In the genomic region with DNA sequence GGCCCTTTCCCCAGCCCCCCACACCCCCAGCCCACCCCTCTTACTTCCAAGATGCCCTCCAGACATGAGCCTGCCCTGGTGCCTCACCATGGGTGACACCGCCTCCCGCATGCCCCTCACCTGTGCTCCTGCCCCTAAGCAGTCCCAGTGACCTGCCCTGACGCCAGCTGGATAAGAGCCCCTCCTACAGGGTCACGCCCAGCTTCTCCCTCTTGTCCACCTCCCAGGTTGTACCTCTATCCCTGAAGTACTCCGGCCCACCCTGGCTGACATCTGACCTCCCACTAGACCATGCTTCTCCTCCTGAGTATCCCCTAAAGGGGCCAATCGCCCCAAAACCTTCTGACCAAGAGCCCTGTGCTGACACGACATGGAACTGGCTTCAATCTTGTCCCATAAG, we compare ENCODE assay signal across 8 cellular contexts. TPM values are rescaled to one million over a fixed set of nuclear protein-coding genes. Genes with fewer than 3 reads are reported as not detected.
DNase-seq lines count a peak whose midpoint lies in the region; ATAC-seq and TF ChIP-seq lines count a peak whose summit lies in the region.

No MANE protein-coding gene starts in this region.

- no peaks in the 10 kb centered on the region for H3K36me3 ChIP-seq in PC-3 (ENCODE audit: low read depth, low read length)

- H4K20me1 ChIP-seq in PC-3 (ENCODE audit: low read length), result no peaks in the 10 kb centered on the region

- H3K27me3 Mint-ChIP-seq in activated CD4-positive, alpha-beta T cell treated with anti-CD3 and anti-CD28 coated beads, Interleukin-2, amount 10 ng/mL, durations not matched to agents 7 days and 5 days, result peaks cover 28% of the 10 kb centered on the region
- peaks cover 42% of the 10 kb centered on the region for H3K27me3 Mint-ChIP-seq in progenitor cell of endocrine pancreas

- H2AFZ ChIP-seq in PC-3 (ENCODE audit: low read length), result no peak overlapping the region

- no peak overlapping the region for H3K27ac Mint-ChIP-seq in activated CD4-positive, alpha-beta T cell treated with anti-CD3 and anti-CD28 coated beads, Interleukin-2, amount 10 ng/mL, durations not matched to agents 7 days and 5 days
- H3K27ac Mint-ChIP-seq in progenitor cell of endocrine pancreas, result no peak overlapping the region

- peak overlapping the region; percentile 68 for H3K4me3 Mint-ChIP-seq in activated CD4-positive, alpha-beta T cell treated with anti-CD3 and anti-CD28 coated beads, Interleukin-2, amount 10 ng/mL, durations not matched to agents 7 days and 5 days
- peak overlapping the region; percentile 32 for H3K4me3 Mint-ChIP-seq in progenitor cell of endocrine pancreas (ENCODE audit: low read depth)

- H3K79me2 ChIP-seq in PC-3 (ENCODE audit: low read length), result no peaks in the 10 kb centered on the region

- peaks cover 10% of the 10 kb centered on the region for H3K4me1 Mint-ChIP-seq in activated CD4-positive, alpha-beta T cell treated with anti-CD3 and anti-CD28 coated beads, Interleukin-2, amount 10 ng/mL, durations not matched to agents 7 days and 5 days
- no peaks in the 10 kb centered on the region for H3K4me1 Mint-ChIP-seq in progenitor cell of endocrine pancreas (ENCODE audit: low read depth)

- BruUV-seq in PC-3 (replicated peaks; lab: Mats Ljungman, UMichigan), result no TSS peak

- H3K4me1 ChIP-seq in PC-3 (ENCODE audit: insufficient read depth, low read length), result 0 out of 2 replicates have a peak, but pooled peaks cover 6% of the 10 kb centered on the region

- no peak overlapping the region for H3K4me3 ChIP-seq in PC-3 (ENCODE audit: low read length)
- H3K4me3 ChIP-seq in epithelial cell of proximal tubule (ENCODE audit: low read depth, low read length), result peak overlapping the region; percentile 51

- H3K9me3 ChIP-seq in PC-3 (ENCODE audit: low read length), result no peaks in the 10 kb centered on the region

- peak overlapping the region; percentile 62; the same call in 1 of the 2 replicates for H3K4me2 ChIP-seq in PC-3 (ENCODE audit: low read length)

- intact Hi-C loops in PC-3 (cut with micrococcal nuclease), result no loop called here

- POLR2A ChIA-PET in activated CD4-positive, alpha-beta T cell treated with anti-CD3 and anti-CD28 coated beads, Interleukin-2, amount 10 ng/mL, durations not matched to agents 7 days and 5 days (lab: Charles Lee), result no interaction called here
- POLR2A ChIA-PET in PC-3 (lab: Charles Lee; ENCODE audit: unreplicated experiment), result no interaction called here

- H3K36me3 Mint-ChIP-seq in activated CD4-positive, alpha-beta T cell treated with anti-CD3 and anti-CD28 coated beads, Interleukin-2, amount 10 ng/mL, durations not matched to agents 7 days and 5 days (ENCODE audit: low read depth), result no peaks in the 10 kb centered on the region
- H3K36me3 Mint-ChIP-seq in progenitor cell of endocrine pancreas (ENCODE audit: insufficient read depth), result no peaks in the 10 kb centered on the region

- peaks cover 11% of the 10 kb centered on the region for H3K27me3 ChIP-seq in PC-3 (ENCODE audit: low read length)

- no peaks in the 10 kb centered on the region for H3F3A ChIP-seq in PC-3 (ENCODE audit: low read length, unreplicated experiment)

- H3K9me2 ChIP-seq in PC-3 (replicated peaks; ENCODE audit: low read length), result no peaks in the 10 kb centered on the region

- no peak overlapping the region for H3K9ac ChIP-seq in PC-3 (ENCODE audit: low read length)

- TF ChIP-seq CTCF in PC-3 (conservative IDR thresholded peaks at IDR 0.05; ENCODE audit: low read depth, low read length), result no peak
- TF ChIP-seq CTCF in epithelial cell of proximal tubule (conservative IDR thresholded peaks at IDR 0.05; ENCODE audit: low read depth, low read length), result no peak
- no peak for TF ChIP-seq CTCF in progenitor cell of endocrine pancreas (IDR thresholded peaks at IDR 0.05; ENCODE audit: unreplicated experiment)

- no peak overlapping the region for H3K27ac ChIP-seq in PC-3 (ENCODE audit: low read length)

- peaks cover 2% of the 10 kb centered on the region for H3K9me3 Mint-ChIP-seq in activated CD4-positive, alpha-beta T cell treated with anti-CD3 and anti-CD28 coated beads, Interleukin-2, amount 10 ng/mL, durations not matched to agents 7 days and 5 days
- no peaks in the 10 kb centered on the region for H3K9me3 Mint-ChIP-seq in progenitor cell of endocrine pancreas (ENCODE audit: low read depth)

- CTCF ChIA-PET in activated CD4-positive, alpha-beta T cell treated with anti-CD3 and anti-CD28 coated beads, Interleukin-2, amount 10 ng/mL, durations not matched to agents 7 days and 5 days (lab: Charles Lee), result interaction anchor here (0.6 to 3.8 kb wide), 12 partner anchors 10 to 464 kb away, joined by 3 to 19 read pairs (median 4); a partner anchor contains a TSS
- CTCF ChIA-PET in PC-3 (lab: Charles Lee), result interaction anchor here (0.5 kb wide), 1 partner anchor 165 kb away, joined by 6 read pairs; no protein-coding TSS in a partner anchor

- DNase-seq in activated CD4-positive, alpha-beta T cell treated with anti-CD3 and anti-CD28 coated beads, Interleukin-2, amount 10 ng/mL, durations not matched to agents 7 days and 5 days, result no peak
- DNase-seq in activated CD4-positive, alpha-beta T cell treated with anti-CD3 and anti-CD28 coated beads for 48 hours, result no peak
- DNase-seq in PC-3 (no peak), epithelial cell of proximal tubule (ENCODE audit: low read depth) (no peak), progenitor cell of endocrine pancreas (ENCODE audit: low spot score, unreplicated experiment) (no peak), ureter (ENCODE audit: low spot score) (no peak), NCI-H1417 treated with DMSO at 0.1 percent for 48 hours (lab: John Stamatoyannopoulos, UW) (no peak)

- ATAC-seq in PC-3 (peak; percentile 9; the same call in 1 of the 2 replicates), HG03571 (IDR thresholded peaks at IDR 0.05; ENCODE audit: unreplicated experiment) (no peak)

RNA-seq across cellular contexts. Expression of a gene that starts 51.3 kb away (rescaled TPM):
- 10 to 100 TPM; 55.4 to 62.0 TPM for total RNA-seq in activated CD4-positive, alpha-beta T cell treated with anti-CD3 and anti-CD28 coated beads, Interleukin-2, amount 10 ng/mL, durations not matched to agents 7 days and 5 days
- 80.7 and 98.8 TPM in 2 replicates for total RNA-seq in PC-3 (2014; rRNA removed)
- 83.6 and 126 TPM in 2 replicates for total RNA-seq in epithelial cell of proximal tubule
- 53.6 and 54.3 TPM in 2 replicates for total RNA-seq in progenitor cell of endocrine pancreas
- 66.3 TPM for total RNA-seq in ureter
